23 cellular contexts compared by ENCODE assay signal in genomic region chr1:7732331-7732730, GRCh38. TPM values are rescaled to one million over a fixed set of nuclear protein-coding genes. Genes with fewer than 3 reads are reported as not detected.
DNase-seq lines count a peak whose midpoint lies in the region; ATAC-seq and TF ChIP-seq lines count a peak whose summit lies in the region.
"Had no signal": no experiment of that assay in that cellular context is flagged by ENCODE, and none has a peak within 500 bp of the region (broad histone marks: within the 10 kb centered on the region; RNA-seq: fewer than 3 reads in every experiment).

No MANE protein-coding gene starts in this region.

- no peak overlapping the region for H2BK15ac ChIP-seq in neuronal stem cell (ENCODE audit: low read length)

- peak overlapping the region in 8 of 11 experiments; percentile 26 to 85 (median 67); a peak in 13 of 22 replicates for H3K4me2 ChIP-seq in BLaER1 treated with 17β-estradiol and CSF1 and Interleukin-3, amounts not matched to agents 10 nM and 100 nM
- no peak overlapping the region for H3K4me2 ChIP-seq in neuronal stem cell (ENCODE audit: insufficient read depth, low read length, poor library complexity, severe bottlenecking)
- H3K4me2 ChIP-seq: A549 had no signal

- H4K91ac ChIP-seq in neuronal stem cell (ENCODE audit: low read depth, low read length, poor library complexity): no peak overlapping the region

- peak overlapping the region; percentile 12 for H3K23ac ChIP-seq in neuronal stem cell (ENCODE audit: low read depth, low read length, poor library complexity)

- no peak for TF ChIP-seq CTCF in dorsolateral prefrontal cortex (IDR thresholded peaks at IDR 0.05 in 54 of 56, conservative IDR thresholded peaks at IDR 0.05 in 2 of 56; ENCODE audit: low read depth in 1 of 56, partially characterized antibody in 56 of 56)

- no peaks in the 10 kb centered on the region for H3K27me3 ChIP-seq in BLaER1 treated with 17β-estradiol and CSF1 and Interleukin-3, amounts not matched to agents 10 nM and 100 nM
- no peaks in the 10 kb centered on the region for H3K27me3 ChIP-seq in dorsolateral prefrontal cortex
- H3K27me3 ChIP-seq in neuronal stem cell (ENCODE audit: control insufficient read depth in 3 of 3, insufficient read depth in 3 of 3, low read depth in 1 of 3, low read length in 3 of 3): no peaks in the 10 kb centered on the region
- H3K27me3 ChIP-seq: BE2C had no signal

- no peak overlapping the region for H2BK5ac ChIP-seq in neuronal stem cell (ENCODE audit: low read length)

- H4K20me1 ChIP-seq in BLaER1 treated with 17β-estradiol and CSF1 and Interleukin-3, amounts not matched to agents 10 nM and 100 nM: no peaks in the 10 kb centered on the region

- no peak overlapping the region for H2BK120ac ChIP-seq in neuronal stem cell (ENCODE audit: low read depth, low read length)

- H3K4me1 ChIP-seq in BLaER1 treated with 17β-estradiol and CSF1 and Interleukin-3, amounts not matched to agents 10 nM and 100 nM: peaks cover 47 to 71% (median 67%) of the 10 kb centered on the region in 10 experiments
- H3K4me1 ChIP-seq in neuronal stem cell (ENCODE audit: control insufficient read depth in 2 of 2, insufficient read depth in 1 of 2, low read depth in 1 of 2, low read length in 2 of 2): peaks cover 5 to 12% of the 10 kb centered on the region in 2 donors
- H3K4me1 ChIP-seq: A549, BE2C had no signal

- H3K36me3 ChIP-seq in BLaER1 treated with 17β-estradiol and CSF1 and Interleukin-3, amounts not matched to agents 10 nM and 100 nM: peaks cover 3 to 22% (median 17%) of the 10 kb centered on the region in 11 experiments; a peak in 19 of 22 replicates
- peaks cover 9 to 37% of the 10 kb centered on the region in 2 donors for H3K36me3 ChIP-seq in neuronal stem cell (replicated peaks in 1 of 2; ENCODE audit: control insufficient read depth in 2 of 2, insufficient read depth in 2 of 2, low read length in 2 of 2)
- H3K36me3 ChIP-seq: BE2C had no signal

- H3K14ac ChIP-seq in neuronal stem cell (ENCODE audit: low read length): no peak overlapping the region

- H2AFZ ChIP-seq in neuronal stem cell (ENCODE audit: low read length): no peak overlapping the region
- H2AFZ ChIP-seq: GM23248 had no signal

- DNase-seq in dorsolateral prefrontal cortex (peak in 7 of 10 donors; percentile 8 to 71 (median 36)), neuronal stem cell (ENCODE audit: low spot score) (no peak), HCEC 1CT (no peak), HK-2 (ENCODE audit: unreplicated experiment) (no peak)
- DNase-seq: 8988T; ACHN; AML-193; BE2C; CD4-positive, alpha-beta T cell; CD8-positive, alpha-beta memory T cell; DMS 273 treated with DMSO at 0.1 percent for 48 hours; DMS79; EL; GDM1; GM23248; H7 had no signal

- peak overlapping the region; percentile 82 for H3K18ac ChIP-seq in neuronal stem cell (ENCODE audit: low read length)

- no peak overlapping the region for H2AK5ac ChIP-seq in neuronal stem cell (ENCODE audit: low read depth, low read length)

- H3K4me3 ChIP-seq in BLaER1 treated with 17β-estradiol and CSF1 and Interleukin-3, amounts not matched to agents 10 nM and 100 nM: no peak overlapping the region
- peak overlapping the region in 2 of 59 donors; percentile 7 to 15 for H3K4me3 ChIP-seq in dorsolateral prefrontal cortex
- H3K4me3 ChIP-seq in neuronal stem cell (ENCODE audit: low read length in 2 of 2): no peak overlapping the region
- H3K4me3 ChIP-seq: A549, GM12878, GM23248 had no signal

- no peaks in the 10 kb centered on the region for H3K79me1 ChIP-seq in neuronal stem cell (ENCODE audit: low read depth, low read length)

- intact Hi-C loops in dorsolateral prefrontal cortex (cut with DNase I): no loop called here

- no peak for ATAC-seq in HG03039 (IDR thresholded peaks at IDR 0.05; ENCODE audit: unreplicated experiment)
- ATAC-seq: A549, GM12878, HCT116 had no signal

- WGBS in neuronal stem cell (ENCODE audit: extremely low coverage in 2 of 2, insufficient read length in 2 of 2, insufficient replicate concordance in 1 of 2), 2 donors: no CpG with 5 or more reads among the region's 19 CpGs

- H3K4ac ChIP-seq in neuronal stem cell (ENCODE audit: low read length): no peak overlapping the region

- H3K27ac ChIP-seq in BLaER1 treated with 17β-estradiol and CSF1 and Interleukin-3, amounts not matched to agents 10 nM and 100 nM: peak overlapping the region in 2 of 11 experiments; percentile 23 to 25; a peak in 3 of 22 replicates
- H3K27ac ChIP-seq in dorsolateral prefrontal cortex: peak overlapping the region in 40 of 59 donors; percentile 2 to 81 (median 42)
- no peak overlapping the region for H3K27ac ChIP-seq in neuronal stem cell (replicated peaks; ENCODE audit: low read length)
- peak overlapping the region; percentile 10 for H3K27ac ChIP-seq in temporal lobe (ENCODE audit: low read depth, low read length)
- H3K27ac ChIP-seq: A549, C4-2B, GM23248 had no signal

- no peak overlapping the region for H3K9ac ChIP-seq in BLaER1 treated with 17β-estradiol and CSF1 and Interleukin-3, amounts not matched to agents 10 nM and 100 nM
- H3K9ac ChIP-seq in neuronal stem cell (ENCODE audit: low read depth, low read length, poor library complexity): peak overlapping the region; percentile 64
- H3K9ac ChIP-seq: GM23248 had no signal

- peaks cover 0 to 24% (median 10%) of the 10 kb centered on the region in 11 experiments; a peak in 12 of 22 replicates for H3K9me3 ChIP-seq in BLaER1 treated with 17β-estradiol and CSF1 and Interleukin-3, amounts not matched to agents 10 nM and 100 nM (replicated peaks in 1 of 11)
- H3K9me3 ChIP-seq in neuronal stem cell (replicated peaks in 1 of 2; ENCODE audit: control insufficient read depth in 2 of 2, insufficient read depth in 1 of 2, low read depth in 1 of 2, low read length in 2 of 2): no peaks in the 10 kb centered on the region
- H3K9me3 ChIP-seq: A549, BE2C had no signal

- no peak overlapping the region for H4K8ac ChIP-seq in neuronal stem cell (ENCODE audit: low read depth, low read length)

- H2BK12ac ChIP-seq in neuronal stem cell (ENCODE audit: low read length): no peak overlapping the region

RNA-seq across cellular contexts. Expression of gene VAMP3, which starts 38.8 kb away (rescaled TPM):
- total RNA-seq in dorsolateral prefrontal cortex (100 to 1,000 TPM in 29 of 120 experiments, 10 to 100 TPM in 91; 51.7 to 189 (median 84.7) TPM), temporal lobe (24.8 TPM)
- polyA plus RNA-seq in neuronal stem cell (2013, experiment 1 of 2): 65.5 TPM
- 63.0 TPM for polyA plus RNA-seq in neuronal stem cell (2013, experiment 2 of 2)

RNA-seq across cellular contexts. Expression of gene PER3, which starts 51.8 kb away (rescaled TPM):
- total RNA-seq in dorsolateral prefrontal cortex (10 to 100 TPM; 31.2 to 79.2 (median 50.5) TPM), temporal lobe (3.9 TPM)
- 5.7 TPM for polyA plus RNA-seq in neuronal stem cell (2013, experiment 1 of 2)
- 6.0 TPM for polyA plus RNA-seq in neuronal stem cell (2013, experiment 2 of 2)

Comparison
In these comparisons a context has a peak if more than half of its experiments do, and no peak if none do; other contexts are left out.
1. DNase-seq: peak in dorsolateral prefrontal cortex (7 of 10); none in neuronal stem cell (single experiment), HCEC 1CT (single experiment) and HK-2 (single experiment).